Comparison of ENCODE assay signal across 1 cellular context in genomic region chr19:6061420-6062130, GRCh38.
TF ChIP-seq lines count a peak whose summit lies in the region.

No MANE protein-coding gene starts in this region.

TF ChIP-seq in IMR-90, 13 proteins besides CTCF, POLR2A, EP300 and RAD21 (continued from another document):
- TF ChIP-seq USF2 (IDR thresholded peaks at IDR 0.05; ENCODE audit: low read depth, low read length): no peak
- TF ChIP-seq, protein P1, sequence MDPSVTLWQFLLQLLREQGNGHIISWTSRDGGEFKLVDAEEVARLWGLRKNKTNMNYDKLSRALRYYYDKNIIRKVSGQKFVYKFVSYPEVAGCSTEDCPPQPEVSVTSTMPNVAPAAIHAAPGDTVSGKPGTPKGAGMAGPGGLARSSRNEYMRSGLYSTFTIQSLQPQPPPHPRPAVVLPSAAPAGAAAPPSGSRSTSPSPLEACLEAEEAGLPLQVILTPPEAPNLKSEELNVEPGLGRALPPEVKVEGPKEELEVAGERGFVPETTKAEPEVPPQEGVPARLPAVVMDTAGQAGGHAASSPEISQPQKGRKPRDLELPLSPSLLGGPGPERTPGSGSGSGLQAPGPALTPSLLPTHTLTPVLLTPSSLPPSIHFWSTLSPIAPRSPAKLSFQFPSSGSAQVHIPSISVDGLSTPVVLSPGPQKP (IDR thresholded peaks at IDR 0.05; ENCODE audit: borderline replicate concordance, low read depth, low read length): no peak
- no peak for TF ChIP-seq RCOR1 (IDR thresholded peaks at IDR 0.05; ENCODE audit: insufficient replicate concordance, low read length)
- no peak for TF ChIP-seq NFE2L2 (IDR thresholded peaks at IDR 0.05; ENCODE audit: low read depth, low read length)
- no peak for TF ChIP-seq BHLHE40 (IDR thresholded peaks at IDR 0.05; ENCODE audit: low read depth, low read length)
TF ChIP-seq in IMR-90: peak in this region for 0.
